In genomic region chr7:100352984-100353684, GRCh38 we compare ENCODE assay signal across 1 cellular context.
TF ChIP-seq lines count a peak whose summit lies in the region.

No MANE protein-coding gene starts in this region.

TF ChIP-seq in K562, 482 proteins besides CTCF, POLR2A, EP300 and RAD21:
- peak; percentile 32 for TF ChIP-seq PCBP1 (IDR thresholded peaks at IDR 0.05; ENCODE audit: low read depth, low read length, poor library complexity, severe bottlenecking)
- no peak for TF ChIP-seq IFI16 (CRISPR knock-in tag; IDR thresholded peaks at IDR 0.05)
- no peak for TF ChIP-seq MEF2D (tag; conservative IDR thresholded peaks at IDR 0.05; ENCODE audit: low read depth)
- peak; percentile 75 for TF ChIP-seq RBM22 (IDR thresholded peaks at IDR 0.05; ENCODE audit: low read depth, low read length, poor library complexity, severe bottlenecking)
- TF ChIP-seq ZNF184 (CRISPR knock-in tag; IDR thresholded peaks at IDR 0.05) = no peak
- TF ChIP-seq POLR2G (IDR thresholded peaks at IDR 0.05; ENCODE audit: low read depth, low read length) = peak; percentile 63; the same call in 1 of the 2 replicates
- TF ChIP-seq RBFOX2 (IDR thresholded peaks at IDR 0.05; ENCODE audit: low read depth, low read length) = 0 out of 2 replicates have a peak, but pooled peaks have one; percentile 36
